ENCODE assay signal across 27 cellular contexts in genomic region chr2:26706093-26706492, GRCh38. TPM values are rescaled to one million over a fixed set of nuclear protein-coding genes. Genes with fewer than 3 reads are reported as not detected.
"Had no signal": no experiment of that assay in that cellular context is flagged by ENCODE, and none has a peak within 500 bp of the region (broad histone marks: within the 10 kb centered on the region; RNA-seq: fewer than 3 reads in every experiment).

No MANE protein-coding gene starts in this region.

- H3K27me3 ChIP-seq: breast epithelium, esophagus muscularis mucosa, ovary, sigmoid colon had no signal

- H3K4me3 ChIP-seq: breast epithelium, esophagus muscularis mucosa, ovary, sigmoid colon, suprapubic skin had no signal

- H3K9ac ChIP-seq: SK-N-SH had no signal

- H3K9me3 ChIP-seq: breast epithelium, esophagus muscularis mucosa, ovary, sigmoid colon, SK-N-SH, suprapubic skin had no signal

- H3K27ac ChIP-seq: breast epithelium, foreskin keratinocyte, ovary, sigmoid colon, suprapubic skin had no signal

- H3K36me3 ChIP-seq: breast epithelium, esophagus muscularis mucosa, ovary, sigmoid colon, suprapubic skin had no signal

- H3K4me2 ChIP-seq: SK-N-SH had no signal

- DNase-seq: activated CD4-positive, alpha-beta memory T cell treated with anti-CD3 and anti-CD28 coated beads, Interleukin-2, amount 10 ng/mL, durations not matched to agents 7 days and 5 days; activated CD4-positive, alpha-beta T cell treated with anti-CD3 and anti-CD28 coated beads for 1 hour; activated CD4-positive, alpha-beta T cell treated with anti-CD3 and anti-CD28 coated beads, Interleukin-2, amount 10 ng/mL, durations not matched to agents 7 days and 5 days; activated CD8-positive, alpha-beta memory T cell treated with anti-CD3 and anti-CD28 coated beads, Interleukin-2, amount 50 U/mL, for 48 hours; activated gamma-delta T cell; activated naive CD4-positive, alpha-beta T cell treated with anti-CD3 and anti-CD28 coated beads, Interleukin-2, amount 10 ng/mL, durations not matched to agents 7 days and 5 days; activated naive CD8-positive, alpha-beta T cell treated with anti-CD3 and anti-CD28 coated beads, Interleukin-2, amount 10 ng/mL, durations not matched to agents 7 days and 5 days; activated T-cell treated with anti-CD3 and anti-CD28 coated beads, Interleukin-2, amount 50 U/mL, for 24 hours; amniotic stem cell; dermis blood vessel endothelial cell; effector CD4-positive, alpha-beta T cell; foreskin keratinocyte; left ventricle myocardium superior; mammary epithelial cell; naive B cell; nephron progenitor cell; ovary; sigmoid colon; SK-N-SH; small intestine; stimulated activated CD4-positive, alpha-beta T cell treated with anti-CD3 and anti-CD28 coated beads, Interleukin-1b, Interleukin-23, amount 100 ng/mL, for 48 hours; stimulated activated naive B cell treated with anti-CD40 and anti-IgM and Interleukin-4, amounts not matched to agents 10 μg/mL and 1 μg/mL and 100 μg/mL, for 72 hours; SW 1271; T-helper 9 cell had no signal

- H3K4me1 ChIP-seq: breast epithelium had no signal

- ATAC-seq: foreskin keratinocyte; stimulated activated naive B cell treated with anti-CD40 and anti-IgM and Interleukin-4, amounts not matched to agents 10 μg/mL and 1 μg/mL and 100 μg/mL, for 72 hours had no signal

RNA-seq across cellular contexts. Expression of gene KCNK3, which starts 13.6 kb away (rescaled TPM):
- total RNA-seq: activated CD4-positive, alpha-beta memory T cell treated with anti-CD3 and anti-CD28 coated beads, Interleukin-2, amount 10 ng/mL, durations not matched to agents 7 days and 5 days; activated CD4-positive, alpha-beta T cell treated with anti-CD3 and anti-CD28 coated beads, Interleukin-2, amount 10 ng/mL, durations not matched to agents 7 days and 5 days; activated naive CD8-positive, alpha-beta T cell treated with anti-CD3 and anti-CD28 coated beads, Interleukin-2, amount 10 ng/mL, durations not matched to agents 7 days and 5 days; foreskin keratinocyte had no signal
- polyA plus RNA-seq: foreskin keratinocyte had no signal
